1 cellular context compared by ENCODE assay signal in genomic region chr6:21507811-21508210, GRCh38.
TF ChIP-seq lines count a peak whose summit lies in the region.

No MANE protein-coding gene starts in this region.

TF ChIP-seq in GM23338, 12 proteins besides CTCF, POLR2A, EP300 and RAD21 (continued from another document):
- TF ChIP-seq ZNF462 (CRISPR knock-in tag; IDR thresholded peaks at IDR 0.05) = no peak
- TF ChIP-seq ZNF114 (CRISPR knock-in tag; IDR thresholded peaks at IDR 0.05) = no peak
- no peak for TF ChIP-seq JUNB (IDR thresholded peaks at IDR 0.05; ENCODE audit: unreplicated experiment)
- TF ChIP-seq STAT1 (IDR thresholded peaks at IDR 0.05; ENCODE audit: unreplicated experiment) = no peak
- no peak for TF ChIP-seq POLR2AphosphoS5 (IDR thresholded peaks at IDR 0.05; ENCODE audit: low read depth)
- TF ChIP-seq ZNF331 (CRISPR knock-in tag; IDR thresholded peaks at IDR 0.05; ENCODE audit: low read depth) = no peak
